In the genomic region with DNA sequence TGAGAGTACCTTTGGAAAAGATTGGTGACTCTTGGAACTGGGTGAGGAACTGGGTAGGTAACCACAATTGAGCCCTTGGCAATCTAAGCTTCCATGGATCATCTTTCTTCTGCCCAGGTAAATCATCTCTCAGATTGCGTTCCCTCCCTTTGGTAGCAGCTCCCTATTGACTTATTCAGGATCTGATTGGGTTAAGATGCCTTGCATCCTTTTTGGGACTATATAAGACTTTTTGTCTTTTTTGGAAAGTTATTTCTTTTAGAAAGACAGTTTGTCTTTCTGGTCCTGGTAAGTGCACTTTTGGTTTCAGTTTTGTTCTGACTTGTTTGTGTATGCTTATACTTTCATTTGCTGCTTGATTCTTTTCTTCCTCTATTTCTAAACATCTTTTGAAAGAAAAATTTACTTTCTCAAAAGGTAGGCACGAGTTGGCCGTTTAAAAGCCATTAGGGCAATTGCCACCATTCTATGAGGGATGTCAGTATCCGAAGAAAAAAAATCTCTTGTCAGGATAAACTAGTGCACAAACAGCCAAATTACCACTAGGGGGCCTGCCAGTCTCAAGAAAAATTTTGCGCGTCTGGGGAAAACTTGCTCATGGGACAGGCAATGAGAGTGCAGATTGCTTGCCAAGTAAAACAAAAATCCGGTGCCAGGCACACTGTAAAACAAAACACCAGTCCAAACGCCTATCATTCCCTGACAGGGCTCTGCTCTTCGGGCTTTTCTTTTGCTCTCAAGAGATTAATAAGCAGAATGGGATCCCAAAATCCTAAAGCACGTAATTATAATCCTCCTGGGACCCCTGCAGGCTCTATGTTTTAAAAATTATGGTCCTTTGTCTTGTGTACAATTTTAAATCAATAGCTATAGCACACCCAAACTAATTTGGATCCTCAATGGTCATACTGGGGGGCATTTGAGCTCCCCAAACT, we compare ENCODE assay signal across 1 cellular context.
A peak's percentile ranks its signal among the peaks of the same experiment; 100 is the strongest.
TF ChIP-seq lines count a peak whose summit lies in the region.

No MANE protein-coding gene starts in this region.

TF ChIP-seq in endothelial cell of umbilical vein, 7 proteins besides CTCF, POLR2A, EP300 and RAD21:
- TF ChIP-seq EZH2 (IDR thresholded peaks at IDR 0.05; ENCODE audit: borderline replicate concordance, low read depth, low read length, severe bottlenecking) (no peak), JUN (IDR thresholded peaks at IDR 0.05; ENCODE audit: borderline replicate concordance, insufficient read depth, insufficient read length, low read depth) (no peak), MYC (IDR thresholded peaks at IDR 0.05; ENCODE audit: low read depth, low read length) (no peak), GATA2 (IDR thresholded peaks at IDR 0.05; ENCODE audit: insufficient read depth, insufficient read length, low read depth, low read length) (no peak), POLR2AphosphoS5 (IDR thresholded peaks at IDR 0.05; ENCODE audit: insufficient read depth, low read depth, low read length) (peak; percentile 45), FOS (IDR thresholded peaks at IDR 0.05; ENCODE audit: borderline replicate concordance, insufficient read depth, low read length) (no peak)
- TF ChIP-seq, protein P1, sequence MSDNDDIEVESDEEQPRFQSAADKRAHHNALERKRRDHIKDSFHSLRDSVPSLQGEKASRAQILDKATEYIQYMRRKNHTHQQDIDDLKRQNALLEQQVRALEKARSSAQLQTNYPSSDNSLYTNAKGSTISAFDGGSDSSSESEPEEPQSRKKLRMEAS (IDR thresholded peaks at IDR 0.05; ENCODE audit: insufficient read depth, insufficient read length): no peak
TF ChIP-seq in endothelial cell of umbilical vein: peak in this region for 1.
